1 cellular context compared by ENCODE assay signal in the genomic region with DNA sequence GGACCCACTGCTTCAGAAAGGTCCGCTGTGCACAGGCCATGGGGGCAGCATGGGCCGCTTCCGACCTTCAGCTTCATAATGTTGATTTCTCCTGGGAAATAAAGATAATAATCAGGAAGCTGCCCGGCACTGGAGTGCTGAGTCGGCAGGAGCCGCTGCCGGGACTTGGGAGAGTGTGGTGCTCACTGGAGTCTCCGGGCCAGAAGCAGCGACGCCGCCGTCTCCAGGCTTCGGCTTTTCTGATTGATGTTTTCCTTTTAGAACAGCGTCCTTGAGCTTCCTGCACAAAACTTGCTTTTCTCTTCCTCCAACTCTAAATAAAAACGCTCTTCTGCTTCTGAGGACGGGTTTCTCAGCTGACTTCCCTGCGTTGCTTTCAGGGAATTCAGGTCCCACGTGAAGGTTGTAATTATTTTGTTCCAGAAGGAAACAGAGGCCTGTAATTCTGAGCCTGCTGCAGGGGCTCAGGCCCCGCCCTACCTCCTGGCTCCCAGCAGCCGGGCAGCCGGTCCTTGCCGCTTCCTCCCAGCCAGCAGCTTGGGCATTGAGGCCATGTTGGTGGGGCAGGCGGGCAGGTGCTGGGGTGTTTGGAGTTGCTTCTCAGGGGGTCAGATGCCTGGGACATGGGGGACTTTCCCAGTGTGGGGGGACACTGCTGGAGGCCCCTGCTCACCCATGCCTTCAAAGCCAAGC.
TF ChIP-seq lines count a peak whose summit lies in the region.

No MANE protein-coding gene starts in this region.

TF ChIP-seq in A549, 52 proteins besides CTCF, POLR2A, EP300 and RAD21 (continued from another document):
- TF ChIP-seq, protein P1, sequence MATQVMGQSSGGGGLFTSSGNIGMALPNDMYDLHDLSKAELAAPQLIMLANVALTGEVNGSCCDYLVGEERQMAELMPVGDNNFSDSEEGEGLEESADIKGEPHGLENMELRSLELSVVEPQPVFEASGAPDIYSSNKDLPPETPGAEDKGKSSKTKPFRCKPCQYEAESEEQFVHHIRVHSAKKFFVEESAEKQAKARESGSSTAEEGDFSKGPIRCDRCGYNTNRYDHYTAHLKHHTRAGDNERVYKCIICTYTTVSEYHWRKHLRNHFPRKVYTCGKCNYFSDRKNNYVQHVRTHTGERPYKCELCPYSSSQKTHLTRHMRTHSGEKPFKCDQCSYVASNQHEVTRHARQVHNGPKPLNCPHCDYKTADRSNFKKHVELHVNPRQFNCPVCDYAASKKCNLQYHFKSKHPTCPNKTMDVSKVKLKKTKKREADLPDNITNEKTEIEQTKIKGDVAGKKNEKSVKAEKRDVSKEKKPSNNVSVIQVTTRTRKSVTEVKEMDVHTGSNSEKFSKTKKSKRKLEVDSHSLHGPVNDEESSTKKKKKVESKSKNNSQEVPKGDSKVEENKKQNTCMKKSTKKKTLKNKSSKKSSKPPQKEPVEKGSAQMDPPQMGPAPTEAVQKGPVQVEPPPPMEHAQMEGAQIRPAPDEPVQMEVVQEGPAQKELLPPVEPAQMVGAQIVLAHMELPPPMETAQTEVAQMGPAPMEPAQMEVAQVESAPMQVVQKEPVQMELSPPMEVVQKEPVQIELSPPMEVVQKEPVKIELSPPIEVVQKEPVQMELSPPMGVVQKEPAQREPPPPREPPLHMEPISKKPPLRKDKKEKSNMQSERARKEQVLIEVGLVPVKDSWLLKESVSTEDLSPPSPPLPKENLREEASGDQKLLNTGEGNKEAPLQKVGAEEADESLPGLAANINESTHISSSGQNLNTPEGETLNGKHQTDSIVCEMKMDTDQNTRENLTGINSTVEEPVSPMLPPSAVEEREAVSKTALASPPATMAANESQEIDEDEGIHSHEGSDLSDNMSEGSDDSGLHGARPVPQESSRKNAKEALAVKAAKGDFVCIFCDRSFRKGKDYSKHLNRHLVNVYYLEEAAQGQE (IDR thresholded peaks at IDR 0.05), result no peak
- TF ChIP-seq TP53 (CRISPR knock-in tag; IDR thresholded peaks at IDR 0.05) (no peak), NR3C1 (IDR thresholded peaks at IDR 0.05) (no peak), JUNB (IDR thresholded peaks at IDR 0.05) (no peak), GATA3 (IDR thresholded peaks at IDR 0.05; ENCODE audit: borderline replicate concordance) (no peak)
TF ChIP-seq in A549: peak in this region for 1.
